ENCODE assay signal across 1 cellular context in the genomic region with DNA sequence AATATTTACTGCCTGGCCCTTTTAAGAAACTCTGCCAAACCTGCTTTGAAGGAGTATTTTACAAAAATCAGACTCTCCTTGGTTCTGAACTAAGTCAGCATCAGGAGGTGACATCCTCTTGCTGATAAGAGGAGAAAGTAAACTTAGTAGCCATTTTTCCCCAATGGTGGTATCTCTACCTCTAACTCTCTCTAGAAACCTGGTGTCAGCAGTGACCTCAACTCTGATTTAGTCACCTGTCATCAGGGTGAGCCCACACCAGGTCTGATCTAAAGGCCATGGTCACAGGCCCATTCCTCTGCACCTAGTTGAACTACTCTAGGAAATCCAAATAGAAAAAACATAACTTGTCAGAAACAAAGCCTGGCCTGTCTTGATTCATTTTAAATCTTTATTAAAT.
TF ChIP-seq lines count a peak whose summit lies in the region.

No MANE protein-coding gene starts in this region.

TF ChIP-seq in HepG2, 621 proteins besides CTCF, POLR2A, EP300 and RAD21:
- TF ChIP-seq ZNF550 (CRISPR knock-in tag; IDR thresholded peaks at IDR 0.05; ENCODE audit: borderline replicate concordance) (no peak), IKZF4 (CRISPR knock-in tag; IDR thresholded peaks at IDR 0.05; ENCODE audit: borderline replicate concordance, low read depth, not compliant biosample characterization) (no peak), HDAC6 (IDR thresholded peaks at IDR 0.05; ENCODE audit: low read depth, low read length) (no peak), PITX1 (CRISPR knock-in tag; IDR thresholded peaks at IDR 0.05) (no peak), ZNF839 (CRISPR knock-in tag; IDR thresholded peaks at IDR 0.05; ENCODE audit: borderline replicate concordance) (no peak), TEAD2 (CRISPR knock-in tag; IDR thresholded peaks at IDR 0.05) (no peak), HNRNPUL1 (IDR thresholded peaks at IDR 0.05; ENCODE audit: low read depth, low read length) (no peak), HNF4G (IDR thresholded peaks at IDR 0.05; ENCODE audit: borderline replicate concordance, low read depth, low read length) (no peak), HNF4G (CRISPR knock-in tag; IDR thresholded peaks at IDR 0.05; ENCODE audit: borderline replicate concordance, low read depth) (no peak), ZNF577 (CRISPR knock-in tag; IDR thresholded peaks at IDR 0.05; ENCODE audit: borderline replicate concordance, low read depth) (no peak), CBFB (CRISPR knock-in tag; IDR thresholded peaks at IDR 0.05) (no peak), GABPA (IDR thresholded peaks at IDR 0.05; ENCODE audit: low read depth, low read length) (no peak), GABPA (CRISPR knock-in tag; IDR thresholded peaks at IDR 0.05; ENCODE audit: low read depth) (no peak), SRY (CRISPR knock-in tag; IDR thresholded peaks at IDR 0.05) (no peak), ZSCAN25 (CRISPR knock-in tag; IDR thresholded peaks at IDR 0.05) (no peak), ZFP41 (CRISPR knock-in tag; IDR thresholded peaks at IDR 0.05; ENCODE audit: borderline replicate concordance) (no peak), ZNF431 (CRISPR knock-in tag; IDR thresholded peaks at IDR 0.05; ENCODE audit: borderline replicate concordance, low read depth) (no peak), ZNF841 (CRISPR knock-in tag; IDR thresholded peaks at IDR 0.05; ENCODE audit: borderline replicate concordance) (no peak)
- TF ChIP-seq, protein P1, sequence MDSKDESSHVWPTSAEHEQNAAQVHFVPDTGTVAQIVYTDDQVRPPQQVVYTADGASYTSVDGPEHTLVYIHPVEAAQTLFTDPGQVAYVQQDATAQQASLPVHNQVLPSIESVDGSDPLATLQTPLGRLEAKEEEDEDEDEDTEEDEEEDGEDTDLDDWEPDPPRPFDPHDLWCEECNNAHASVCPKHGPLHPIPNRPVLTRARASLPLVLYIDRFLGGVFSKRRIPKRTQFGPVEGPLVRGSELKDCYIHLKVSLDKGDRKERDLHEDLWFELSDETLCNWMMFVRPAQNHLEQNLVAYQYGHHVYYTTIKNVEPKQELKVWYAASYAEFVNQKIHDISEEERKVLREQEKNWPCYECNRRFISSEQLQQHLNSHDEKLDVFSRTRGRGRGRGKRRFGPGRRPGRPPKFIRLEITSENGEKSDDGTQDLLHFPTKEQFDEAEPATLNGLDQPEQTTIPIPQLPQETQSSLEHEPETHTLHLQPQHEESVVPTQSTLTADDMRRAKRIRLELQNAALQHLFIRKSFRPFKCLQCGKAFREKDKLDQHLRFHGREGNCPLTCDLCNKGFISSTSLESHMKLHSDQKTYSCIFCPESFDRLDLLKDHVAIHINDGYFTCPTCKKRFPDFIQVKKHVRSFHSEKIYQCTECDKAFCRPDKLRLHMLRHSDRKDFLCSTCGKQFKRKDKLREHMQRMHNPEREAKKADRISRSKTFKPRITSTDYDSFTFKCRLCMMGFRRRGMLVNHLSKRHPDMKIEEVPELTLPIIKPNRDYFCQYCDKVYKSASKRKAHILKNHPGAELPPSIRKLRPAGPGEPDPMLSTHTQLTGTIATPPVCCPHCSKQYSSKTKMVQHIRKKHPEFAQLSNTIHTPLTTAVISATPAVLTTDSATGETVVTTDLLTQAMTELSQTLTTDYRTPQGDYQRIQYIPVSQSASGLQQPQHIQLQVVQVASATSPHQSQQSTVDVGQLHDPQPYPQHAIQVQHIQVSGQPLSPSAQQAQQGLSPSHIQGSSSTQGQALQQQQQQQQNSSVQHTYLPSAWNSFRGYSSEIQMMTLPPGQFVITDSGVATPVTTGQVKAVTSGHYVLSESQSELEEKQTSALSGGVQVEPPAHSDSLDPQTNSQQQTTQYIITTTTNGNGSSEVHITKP (CRISPR knock-in tag; IDR thresholded peaks at IDR 0.05; ENCODE audit: low read depth) = no peak
- TF ChIP-seq, protein P2, sequence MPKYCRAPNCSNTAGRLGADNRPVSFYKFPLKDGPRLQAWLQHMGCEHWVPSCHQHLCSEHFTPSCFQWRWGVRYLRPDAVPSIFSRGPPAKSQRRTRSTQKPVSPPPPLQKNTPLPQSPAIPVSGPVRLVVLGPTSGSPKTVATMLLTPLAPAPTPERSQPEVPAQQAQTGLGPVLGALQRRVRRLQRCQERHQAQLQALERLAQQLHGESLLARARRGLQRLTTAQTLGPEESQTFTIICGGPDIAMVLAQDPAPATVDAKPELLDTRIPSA (CRISPR knock-in tag; IDR thresholded peaks at IDR 0.05; ENCODE audit: borderline replicate concordance) = no peak
- TF ChIP-seq, protein P3, sequence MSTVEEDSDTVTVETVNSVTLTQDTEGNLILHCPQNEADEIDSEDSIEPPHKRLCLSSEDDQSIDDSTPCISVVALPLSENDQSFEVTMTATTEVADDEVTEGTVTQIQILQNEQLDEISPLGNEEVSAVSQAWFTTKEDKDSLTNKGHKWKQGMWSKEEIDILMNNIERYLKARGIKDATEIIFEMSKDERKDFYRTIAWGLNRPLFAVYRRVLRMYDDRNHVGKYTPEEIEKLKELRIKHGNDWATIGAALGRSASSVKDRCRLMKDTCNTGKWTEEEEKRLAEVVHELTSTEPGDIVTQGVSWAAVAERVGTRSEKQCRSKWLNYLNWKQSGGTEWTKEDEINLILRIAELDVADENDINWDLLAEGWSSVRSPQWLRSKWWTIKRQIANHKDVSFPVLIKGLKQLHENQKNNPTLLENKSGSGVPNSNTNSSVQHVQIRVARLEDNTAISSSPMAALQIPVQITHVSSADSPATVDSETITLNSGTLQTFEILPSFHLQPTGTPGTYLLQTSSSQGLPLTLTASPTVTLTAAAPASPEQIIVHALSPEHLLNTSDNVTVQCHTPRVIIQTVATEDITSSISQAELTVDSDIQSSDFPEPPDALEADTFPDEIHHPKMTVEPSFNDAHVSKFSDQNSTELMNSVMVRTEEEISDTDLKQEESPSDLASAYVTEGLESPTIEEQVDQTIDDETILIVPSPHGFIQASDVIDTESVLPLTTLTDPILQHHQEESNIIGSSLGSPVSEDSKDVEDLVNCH (CRISPR knock-in tag; IDR thresholded peaks at IDR 0.05) = no peak
